ENCODE assay signal across 1 cellular context in genomic region chr1:211610779-211611556, GRCh38.
TF ChIP-seq lines count a peak whose summit lies in the region.

No MANE protein-coding gene starts in this region.

TF ChIP-seq in H1, 55 proteins besides CTCF, POLR2A, EP300 and RAD21 (continued from another document):
- TF ChIP-seq CEBPB (IDR thresholded peaks at IDR 0.05; ENCODE audit: low read depth, low read length) (no peak), EGR1 (IDR thresholded peaks at IDR 0.05; ENCODE audit: borderline replicate concordance, low read depth, low read length) (no peak), POU5F1 (IDR thresholded peaks at IDR 0.05; ENCODE audit: low read depth, low read length) (no peak)
TF ChIP-seq in H1: peak in this region for 0.
